Comparison of ENCODE assay signal across 1 cellular context in genomic region chr2:240556553-240557100, GRCh38.
A peak's percentile ranks its signal among the peaks of the same experiment; 100 is the strongest.
TF ChIP-seq lines count a peak whose summit lies in the region.

No MANE protein-coding gene starts in this region.

TF ChIP-seq in HepG2, 621 proteins besides CTCF, POLR2A, EP300 and RAD21:
- 0 out of 2 replicates have a peak, but pooled peaks have one; percentile 19 for TF ChIP-seq GATAD2A (CRISPR knock-in tag; IDR thresholded peaks at IDR 0.05)
- TF ChIP-seq THAP9 (CRISPR knock-in tag; IDR thresholded peaks at IDR 0.05; ENCODE audit: borderline replicate concordance): 0 out of 2 replicates have a peak, but pooled peaks have one; percentile 20
- TF ChIP-seq ZNF687 (CRISPR knock-in tag; IDR thresholded peaks at IDR 0.05): peak; percentile 32; the same call in 1 of the 2 replicates
- TF ChIP-seq HOXA3 (CRISPR knock-in tag; IDR thresholded peaks at IDR 0.05): 0 out of 2 replicates have a peak, but pooled peaks have one; percentile 8
- peak; percentile 24; the same call in 1 of the 2 replicates for TF ChIP-seq SAP130 (CRISPR knock-in tag; IDR thresholded peaks at IDR 0.05; ENCODE audit: low read depth)
- no peak for TF ChIP-seq ZFP36L2 (CRISPR knock-in tag; IDR thresholded peaks at IDR 0.05)
- TF ChIP-seq THAP11 (CRISPR knock-in tag; IDR thresholded peaks at IDR 0.05): peak; percentile 42; the same call in 1 of the 2 replicates
- peak; percentile 68 for TF ChIP-seq XRCC5 (optimal IDR thresholded peaks at IDR 0.05; ENCODE audit: low read length)
- no peak for TF ChIP-seq KLF15 (CRISPR knock-in tag; IDR thresholded peaks at IDR 0.05; ENCODE audit: borderline replicate concordance)
- TF ChIP-seq DNMT3B (CRISPR knock-in tag; conservative IDR thresholded peaks at IDR 0.05): no peak
- peak; percentile 15 for TF ChIP-seq YY1 (IDR thresholded peaks at IDR 0.05; ENCODE audit: insufficient read depth, insufficient replicate concordance, low read depth, low read length)
- TF ChIP-seq ZNF20 (CRISPR knock-in tag; IDR thresholded peaks at IDR 0.05): no peak
- peak; percentile 50 for TF ChIP-seq STAG1 (CRISPR knock-in tag; IDR thresholded peaks at IDR 0.05)
- no peak for TF ChIP-seq ZNF362 (CRISPR knock-in tag; IDR thresholded peaks at IDR 0.05; ENCODE audit: borderline replicate concordance)
- TF ChIP-seq ZNF558 (CRISPR knock-in tag; IDR thresholded peaks at IDR 0.05; ENCODE audit: borderline replicate concordance): no peak
- no peak for TF ChIP-seq ZNF17 (CRISPR knock-in tag; IDR thresholded peaks at IDR 0.05)
- no peak for TF ChIP-seq ZNF790 (CRISPR knock-in tag; IDR thresholded peaks at IDR 0.05; ENCODE audit: borderline replicate concordance)
- TF ChIP-seq NR3C1 (CRISPR knock-in tag; IDR thresholded peaks at IDR 0.05): no peak
- TF ChIP-seq TCF12 (IDR thresholded peaks at IDR 0.05): no peak
- no peak for TF ChIP-seq TCF12 (CRISPR knock-in tag; IDR thresholded peaks at IDR 0.05)
- peak; percentile 87 for TF ChIP-seq ZNF574 (CRISPR knock-in tag; IDR thresholded peaks at IDR 0.05)
- 0 out of 2 replicates have a peak, but pooled peaks have one; percentile 27 for TF ChIP-seq ZNF329 (CRISPR knock-in tag; IDR thresholded peaks at IDR 0.05; ENCODE audit: low read depth)
- no peak for TF ChIP-seq ZEB1 (IDR thresholded peaks at IDR 0.05; ENCODE audit: insufficient replicate concordance, low read depth)
- TF ChIP-seq HMG20B (CRISPR knock-in tag; conservative IDR thresholded peaks at IDR 0.05): no peak
- TF ChIP-seq ZNF354B (CRISPR knock-in tag; IDR thresholded peaks at IDR 0.05): no peak
- no peak for TF ChIP-seq SMAD9 (CRISPR knock-in tag; IDR thresholded peaks at IDR 0.05)
- TF ChIP-seq FOXA3 (CRISPR knock-in tag; IDR thresholded peaks at IDR 0.05): 0 out of 2 replicates have a peak, but pooled peaks have one; percentile 17
- peak; percentile 60; the same call in 1 of the 2 replicates for TF ChIP-seq ZNF280B (CRISPR knock-in tag; IDR thresholded peaks at IDR 0.05; ENCODE audit: borderline replicate concordance)
- peak; percentile 40; the same call in 1 of the 2 replicates for TF ChIP-seq ZMYM4 (CRISPR knock-in tag; IDR thresholded peaks at IDR 0.05)
- TF ChIP-seq SMC3 (IDR thresholded peaks at IDR 0.05; ENCODE audit: low read length): peak; percentile 32; the same call in 1 of the 2 replicates
- TF ChIP-seq HOMEZ (CRISPR knock-in tag; IDR thresholded peaks at IDR 0.05; ENCODE audit: low read depth): 0 out of 2 replicates have a peak, but pooled peaks have one; percentile 31
- no peak for TF ChIP-seq PAXIP1 (CRISPR knock-in tag; conservative IDR thresholded peaks at IDR 0.05)
- TF ChIP-seq CHD2 (IDR thresholded peaks at IDR 0.05; ENCODE audit: low read depth, low read length): no peak
- 0 out of 2 replicates have a peak, but pooled peaks have one; percentile 45 for TF ChIP-seq ZNF891 (CRISPR knock-in tag; IDR thresholded peaks at IDR 0.05)
- TF ChIP-seq TIGD3 (CRISPR knock-in tag; IDR thresholded peaks at IDR 0.05; ENCODE audit: borderline replicate concordance): no peak
- TF ChIP-seq NRL (CRISPR knock-in tag; IDR thresholded peaks at IDR 0.05; ENCODE audit: borderline replicate concordance): peak; percentile 71; the same call in 1 of the 2 replicates
- TF ChIP-seq NFIB (CRISPR knock-in tag; IDR thresholded peaks at IDR 0.05; ENCODE audit: borderline replicate concordance): no peak
- TF ChIP-seq CBFB (CRISPR knock-in tag; IDR thresholded peaks at IDR 0.05): no peak
- no peak for TF ChIP-seq ZNF251 (CRISPR knock-in tag; IDR thresholded peaks at IDR 0.05)
- peak; percentile 31; the same call in 1 of the 2 replicates for TF ChIP-seq MIER3 (CRISPR knock-in tag; IDR thresholded peaks at IDR 0.05; ENCODE audit: borderline replicate concordance)
